ENCODE assay signal across 15 cellular contexts in the genomic region with DNA sequence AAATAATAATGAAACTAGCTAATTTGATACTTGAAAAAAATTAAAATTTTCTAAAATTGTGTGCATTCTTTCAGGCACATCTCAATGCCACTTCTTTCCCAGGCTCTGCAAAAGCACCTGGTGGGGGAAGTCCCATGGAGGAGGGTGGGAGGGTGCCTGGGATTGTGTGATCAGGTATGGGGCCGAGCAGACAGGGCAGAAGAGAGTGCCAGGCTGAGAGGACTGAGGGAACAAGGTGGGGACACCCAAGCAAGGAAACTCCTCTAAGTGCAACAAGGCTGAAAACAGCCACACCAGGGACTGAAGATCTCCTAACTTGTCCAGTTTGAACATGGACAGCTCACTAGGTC. TPM values are rescaled to one million over a fixed set of nuclear protein-coding genes. Genes with fewer than 3 reads are reported as not detected.
"Had no signal": no experiment of that assay in that cellular context is flagged by ENCODE, and none has a peak within 500 bp of the region (broad histone marks: within the 10 kb centered on the region; RNA-seq: fewer than 3 reads in every experiment).

No MANE protein-coding gene starts in this region.

- H3K27me3 Mint-ChIP-seq: activated CD8-positive, alpha-beta T cell treated with anti-CD3 and anti-CD28 coated beads for 36 hours; activated naive CD4-positive, alpha-beta T cell treated with anti-CD3 and anti-CD28 coated beads, Interleukin-2, amount 50 U/mL, for 24 hours; effector memory CD8-positive, alpha-beta T cell had no signal

- H3K4me1 Mint-ChIP-seq: brain, mesothelial cell of epicardium had no signal

- H3K36me3 Mint-ChIP-seq: brain had no signal

- H3K27ac Mint-ChIP-seq: activated CD8-positive, alpha-beta T cell treated with anti-CD3 and anti-CD28 coated beads for 36 hours; activated naive CD4-positive, alpha-beta T cell treated with anti-CD3 and anti-CD28 coated beads, Interleukin-2, amount 50 U/mL, for 24 hours; brain; mesothelial cell of epicardium; stimulated activated effector memory CD8-positive, alpha-beta T cell treated with anti-CD3 and anti-CD28 coated beads, Interleukin-12 subunit alpha, Interleukin-12 subunit beta, amount 100 ng/mL, for 72 hours; T-helper 1 cell treated with Interleukin-12 subunit alpha and Interleukin-12 subunit beta and Interleukin-4 antibody, amounts not matched to agents 30 μg/mL and 1 μg/mL, for 36 hours had no signal

- ATAC-seq: activated CD8-positive, alpha-beta T cell treated with anti-CD3 and anti-CD28 coated beads for 36 hours; effector memory CD8-positive, alpha-beta T cell; stimulated activated effector memory CD8-positive, alpha-beta T cell treated with anti-CD3 and anti-CD28 coated beads, Interleukin-12 subunit alpha, Interleukin-12 subunit beta, amount 100 ng/mL, for 72 hours had no signal

- H3K4me3 ChIP-seq: lung, thoracic aorta had no signal

- H3K9me3 Mint-ChIP-seq: activated CD8-positive, alpha-beta T cell treated with anti-CD3 and anti-CD28 coated beads for 36 hours; activated naive CD4-positive, alpha-beta T cell treated with anti-CD3 and anti-CD28 coated beads, Interleukin-2, amount 50 U/mL, for 24 hours; effector memory CD8-positive, alpha-beta T cell; mesothelial cell of epicardium; stimulated activated effector memory CD8-positive, alpha-beta T cell treated with anti-CD3 and anti-CD28 coated beads, Interleukin-12 subunit alpha, Interleukin-12 subunit beta, amount 100 ng/mL, for 72 hours; T-helper 1 cell treated with Interleukin-12 subunit alpha and Interleukin-12 subunit beta and Interleukin-4 antibody, amounts not matched to agents 30 μg/mL and 1 μg/mL, for 36 hours had no signal

- H3K36me3 ChIP-seq: thoracic aorta had no signal

- H3K4me3 Mint-ChIP-seq: activated CD8-positive, alpha-beta T cell treated with anti-CD3 and anti-CD28 coated beads for 36 hours; activated naive CD4-positive, alpha-beta T cell treated with anti-CD3 and anti-CD28 coated beads, Interleukin-2, amount 50 U/mL, for 24 hours; brain; effector memory CD8-positive, alpha-beta T cell; mesothelial cell of epicardium; stimulated activated effector memory CD8-positive, alpha-beta T cell treated with anti-CD3 and anti-CD28 coated beads, Interleukin-12 subunit alpha, Interleukin-12 subunit beta, amount 100 ng/mL, for 72 hours; T-helper 1 cell treated with Interleukin-12 subunit alpha and Interleukin-12 subunit beta and Interleukin-4 antibody, amounts not matched to agents 30 μg/mL and 1 μg/mL, for 36 hours had no signal

- H3K9me3 ChIP-seq: thoracic aorta had no signal

- DNase-seq: activated CD4-positive, alpha-beta T cell treated with anti-CD3 and anti-CD28 coated beads for 4 hours; activated CD8-positive, alpha-beta T cell treated with anti-CD3 and anti-CD28 coated beads for 36 hours; activated effector memory CD4-positive, alpha-beta T cell treated with anti-CD3 and anti-CD28 coated beads, Interleukin-2, amount 50 U/mL, for 16 hours; activated T-cell treated with anti-CD3 and anti-CD28 coated beads, Interleukin-2, amount 50 U/mL, for 48 hours; amniotic stem cell; effector memory CD8-positive, alpha-beta T cell; hypothalamus had no signal

RNA-seq across cellular contexts. Expression of a gene that starts 13.8 kb away (rescaled TPM):
- polyA plus RNA-seq: neural cell had no signal
